In the genomic region with DNA sequence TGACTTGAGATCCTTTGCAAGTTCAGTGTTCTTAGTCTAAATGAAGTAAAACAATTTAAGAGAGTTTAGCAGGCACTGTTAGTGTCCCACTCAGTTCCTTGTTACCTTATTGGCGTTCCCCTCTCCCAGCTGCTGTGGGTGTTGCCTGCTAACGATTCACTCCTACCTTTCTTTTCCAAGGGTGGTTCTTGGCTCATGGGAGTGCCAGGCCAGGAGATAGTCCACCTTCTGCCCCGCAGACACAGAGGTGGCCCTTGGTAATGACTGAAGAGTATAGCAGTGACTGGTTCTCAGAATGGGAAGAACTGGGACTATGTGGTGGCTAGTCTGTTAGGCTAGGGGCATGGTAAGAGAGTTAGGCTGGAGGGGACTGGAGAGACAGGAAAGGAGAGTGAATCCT, we compare ENCODE assay signal across 27 cellular contexts.
"Had no signal": no experiment of that assay in that cellular context is flagged by ENCODE, and none has a peak within 500 bp of the region (broad histone marks: within the 10 kb centered on the region; RNA-seq: fewer than 3 reads in every experiment).

No MANE protein-coding gene starts in this region.

- H3K9me3 ChIP-seq: MG63, SK-N-SH had no signal

- ATAC-seq: Panc1, PC-3 had no signal

- H3K4me2 ChIP-seq: SK-N-SH had no signal

- FAIRE-seq: HTR-8/SVneo had no signal

- DNase-seq: KBM-7; MG63; NCI-H1092; NCI-H1105 treated with DMSO at 0.1 percent for 48 hours; NCI-H1417 treated with DMSO at 0.1 percent for 48 hours; NCI-H146; NCI-H1694 treated with DMSO at 0.1 percent for 48 hours; NCI-H1930; NCI-H2081; NCI-H2107; NCI-H2171; NCI-H226; NCI-H446; NCI-H510A; NCI-H524 treated with DMSO at 0.1 percent for 48 hours; NCI-H69; NCI-H774; NK-92 treated with Interleukin-12 subunit alpha and Interleukin-12 subunit beta, amount 100 ng/mL, for 24 hours; PC-3; SHP77; SK-N-SH; SW 1271 had no signal

- H3K27me3 Mint-ChIP-seq: IgD-negative memory B cell had no signal

- H3K9me3 Mint-ChIP-seq: IgD-negative memory B cell had no signal

- H3K27ac Mint-ChIP-seq: IgD-negative memory B cell had no signal

- H3K4me3 ChIP-seq: MG63 had no signal

- H3K9ac ChIP-seq: SK-N-SH had no signal

- H3K27me3 ChIP-seq: MG63 had no signal

- H3K27ac ChIP-seq: HL-60, RWPE1 had no signal

- H3K36me3 ChIP-seq: MG63 had no signal
